Comparison of ENCODE assay signal across 26 cellular contexts in genomic region chr7:119177863-119178262, GRCh38.
"Had no signal": no experiment of that assay in that cellular context is flagged by ENCODE, and none has a peak within 500 bp of the region (broad histone marks: within the 10 kb centered on the region; RNA-seq: fewer than 3 reads in every experiment).

No MANE protein-coding gene starts in this region.

- H3K36me3 Mint-ChIP-seq: mesothelial cell of epicardium; naive thymus-derived CD4-positive, alpha-beta T cell; natural killer cell treated with Interleukin-12 subunit alpha and Interleukin-12 subunit beta and Interleukin-15 and Interleukin-18, amount 100 ng/mL, for 72 hours; stimulated activated memory B cell treated with anti-CD40 and anti-IgM and Interleukin-4, amounts not matched to agents 10 μg/mL and 1 μg/mL and 100 μg/mL, for 72 hours; type B pancreatic cell had no signal

- H3K9ac ChIP-seq: parathyroid adenoma had no signal

- H3K4me1 Mint-ChIP-seq: naive thymus-derived CD4-positive, alpha-beta T cell; stimulated activated memory B cell treated with anti-CD40 and anti-IgM and Interleukin-4, amounts not matched to agents 10 μg/mL and 1 μg/mL and 100 μg/mL, for 72 hours; stimulated activated naive CD8-positive, alpha-beta T cell treated with anti-CD3 and anti-CD28 coated beads, Interleukin-15, amount 100 ng/mL, for 72 hours had no signal

- DNase-seq: islet precursor cell; left ventricle myocardium inferior; mesendoderm; mucosa of descending colon; naive thymus-derived CD4-positive, alpha-beta T cell; occipital lobe; psoas muscle; right lobe of liver; stimulated activated CD4-positive, alpha-beta T cell treated with anti-CD3 and anti-CD28 coated beads, Interleukin-1b, Interleukin-23, amount 100 ng/mL, for 48 hours; stimulated activated CD4-positive, alpha-beta T cell treated with anti-CD3 and anti-CD28 coated beads, Interleukin-2, amount 100 ng/mL, for 48 hours; stimulated activated CD4-positive, alpha-beta T cell treated with anti-CD3 and anti-CD28 coated beads, Interleukin-4, amount 100 ng/mL, for 4 hours; stimulated activated CD8-positive, alpha-beta memory T cell treated with anti-CD3 and anti-CD28 coated beads, Interleukin-4, amount 100 ng/mL, for 48 hours; stimulated activated naive CD4-positive, alpha-beta T cell treated with Interleukin-2 at 50 U/mL for 16 hours; stimulated activated naive CD8-positive, alpha-beta T cell treated with anti-CD3 and anti-CD28 coated beads, Interleukin-15, amount 100 ng/mL, for 72 hours; substantia nigra; uterus had no signal

- H3K4me2 ChIP-seq: smooth muscle cell had no signal

- H3K27ac ChIP-seq: left ventricle myocardium inferior, neutrophil, parathyroid adenoma, psoas muscle, right lobe of liver, tibial nerve, uterus had no signal

- H3K9me3 ChIP-seq: mucosa of descending colon, neutrophil, psoas muscle, right lobe of liver, tibial nerve, uterus had no signal

- H3K9me3 Mint-ChIP-seq: neural crest cell had no signal

- H3K36me3 ChIP-seq: left ventricle myocardium inferior, neutrophil, right lobe of liver, tibial nerve, uterus had no signal

- H3K4me3 Mint-ChIP-seq: mesothelial cell of epicardium; naive thymus-derived CD4-positive, alpha-beta T cell; natural killer cell treated with Interleukin-12 subunit alpha and Interleukin-12 subunit beta and Interleukin-15 and Interleukin-18, amount 100 ng/mL, for 72 hours; neural crest cell; stimulated activated memory B cell treated with anti-CD40 and anti-IgM and Interleukin-4, amounts not matched to agents 10 μg/mL and 1 μg/mL and 100 μg/mL, for 72 hours; stimulated activated naive CD8-positive, alpha-beta T cell treated with anti-CD3 and anti-CD28 coated beads, Interleukin-15, amount 100 ng/mL, for 72 hours; type B pancreatic cell had no signal

- H2AFZ ChIP-seq: parathyroid adenoma had no signal

- ATAC-seq: mucosa of descending colon; naive thymus-derived CD4-positive, alpha-beta T cell; natural killer cell treated with Interleukin-12 subunit alpha and Interleukin-12 subunit beta and Interleukin-15 and Interleukin-18, amount 100 ng/mL, for 72 hours; psoas muscle; right lobe of liver; stimulated activated memory B cell treated with anti-CD40 and anti-IgM and Interleukin-4, amounts not matched to agents 10 μg/mL and 1 μg/mL and 100 μg/mL, for 72 hours; stimulated activated naive CD8-positive, alpha-beta T cell treated with anti-CD3 and anti-CD28 coated beads, Interleukin-15, amount 100 ng/mL, for 72 hours had no signal

- H3K4me1 ChIP-seq: left ventricle myocardium inferior, parathyroid adenoma, psoas muscle, right lobe of liver, uterus had no signal

- H3K27ac Mint-ChIP-seq: mesothelial cell of epicardium; naive thymus-derived CD4-positive, alpha-beta T cell; natural killer cell treated with Interleukin-12 subunit alpha and Interleukin-12 subunit beta and Interleukin-15 and Interleukin-18, amount 100 ng/mL, for 72 hours; stimulated activated memory B cell treated with anti-CD40 and anti-IgM and Interleukin-4, amounts not matched to agents 10 μg/mL and 1 μg/mL and 100 μg/mL, for 72 hours; stimulated activated naive CD8-positive, alpha-beta T cell treated with anti-CD3 and anti-CD28 coated beads, Interleukin-15, amount 100 ng/mL, for 72 hours; type B pancreatic cell had no signal

- H3K79me2 ChIP-seq: parathyroid adenoma had no signal

- H3K27me3 ChIP-seq: neutrophil, right lobe of liver, tibial nerve, uterus had no signal

- H3K4me3 ChIP-seq: left ventricle myocardium inferior, lung, mucosa of descending colon, psoas muscle, right lobe of liver, smooth muscle cell, tibial nerve, uterus had no signal

- H3K27me3 Mint-ChIP-seq: naive thymus-derived CD4-positive, alpha-beta T cell; natural killer cell treated with Interleukin-12 subunit alpha and Interleukin-12 subunit beta and Interleukin-15 and Interleukin-18, amount 100 ng/mL, for 72 hours; stimulated activated memory B cell treated with anti-CD40 and anti-IgM and Interleukin-4, amounts not matched to agents 10 μg/mL and 1 μg/mL and 100 μg/mL, for 72 hours; stimulated activated naive CD8-positive, alpha-beta T cell treated with anti-CD3 and anti-CD28 coated beads, Interleukin-15, amount 100 ng/mL, for 72 hours; type B pancreatic cell had no signal
